21 cellular contexts compared by ENCODE assay signal in the genomic region with DNA sequence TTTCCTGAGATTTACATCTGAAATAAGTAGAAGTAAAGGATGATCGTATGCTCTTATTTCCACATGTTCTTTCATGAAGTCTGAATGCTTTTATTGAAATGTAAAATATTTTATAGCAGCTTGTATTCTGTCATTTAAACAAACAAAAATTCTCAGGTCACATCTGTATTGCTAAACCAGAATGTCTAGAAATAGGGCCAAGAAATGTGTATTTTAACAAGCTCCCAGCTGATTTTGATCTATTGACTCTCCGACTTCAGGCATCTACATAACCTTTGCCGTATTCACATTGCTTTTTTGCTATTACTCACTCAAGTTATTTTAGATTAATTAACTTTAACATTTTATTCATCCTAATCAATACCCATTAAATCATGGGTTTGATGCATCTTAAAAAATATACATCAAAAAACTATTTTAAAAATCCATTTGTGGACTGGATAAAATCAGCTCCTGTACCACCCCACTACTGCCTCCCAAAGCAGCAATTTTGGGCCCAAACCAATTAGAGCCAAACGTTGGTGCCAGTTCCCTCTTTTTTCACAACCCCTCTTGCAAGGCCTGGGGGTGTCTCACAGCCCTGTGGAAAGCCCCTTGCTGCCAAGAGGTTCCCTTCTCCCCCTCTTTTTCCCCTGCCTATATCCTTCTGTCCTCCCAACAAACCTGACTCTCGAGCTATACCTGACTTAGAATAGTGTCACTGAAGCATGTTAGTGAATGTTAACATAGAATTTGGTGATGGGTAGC. TPM values are rescaled to one million over a fixed set of nuclear protein-coding genes. Genes with fewer than 3 reads are reported as not detected.
DNase-seq lines count a peak whose midpoint lies in the region; ATAC-seq and TF ChIP-seq lines count a peak whose summit lies in the region.
"Had no signal": no experiment of that assay in that cellular context is flagged by ENCODE, and none has a peak within 500 bp of the region (broad histone marks: within the 10 kb centered on the region; RNA-seq: fewer than 3 reads in every experiment).

No MANE protein-coding gene starts in this region.

- 43 to 47% methylated on average over 5 of the region's 5 CpGs for WGBS in lower leg skin, 2 donors

- DNase-seq in T-helper 1 cell: no peak
- no peak for DNase-seq in CD8-positive, alpha-beta T cell
- DNase-seq in activated CD8-positive, alpha-beta T cell treated with anti-CD3 and anti-CD28 coated beads for 36 hours: no peak
- DNase-seq in left colon: no peak
- no peak for DNase-seq in lower leg skin (ENCODE audit: low spot score in 2 of 2)
- no peak for DNase-seq in COR-L47 (lab: John Stamatoyannopoulos, UW)
- no peak for DNase-seq in NCI-H226
- DNase-seq: 8988T, GM23248, MM.1S, NCI-H1436 treated with DMSO at 0.1 percent for 48 hours, NCI-H524, RPMI8226, SK-N-SH, trophoblast cell had no signal

- TF ChIP-seq CTCF in CD8-positive, alpha-beta T cell (IDR thresholded peaks at IDR 0.05): no peak
- TF ChIP-seq CTCF in activated CD8-positive, alpha-beta T cell treated with anti-CD3 and anti-CD28 coated beads for 36 hours (IDR thresholded peaks at IDR 0.05): no peak
- TF ChIP-seq CTCF in lower leg skin (IDR thresholded peaks at IDR 0.05): no peak

- H3K9me3 Mint-ChIP-seq in T-helper 1 cell treated with Interleukin-12 subunit alpha and Interleukin-12 subunit beta and Interleukin-4 antibody, amounts not matched to agents 30 μg/mL and 1 μg/mL, for 36 hours: peaks cover 26% of the 10 kb centered on the region
- no peaks in the 10 kb centered on the region for H3K9me3 Mint-ChIP-seq in CD8-positive, alpha-beta T cell
- H3K9me3 Mint-ChIP-seq in activated CD8-positive, alpha-beta T cell treated with anti-CD3 and anti-CD28 coated beads for 36 hours: peaks cover 2% of the 10 kb centered on the region
- H3K9me3 Mint-ChIP-seq: dendritic cell treated with granulocyte-macrophage colony-stimulating factor and Interleukin-4, amounts not matched to agents 40 ng/mL and 50 ng/mL, for 4 days; memory B cell had no signal

- no peaks in the 10 kb centered on the region for H3K36me3 ChIP-seq in CD8-positive, alpha-beta T cell (ENCODE audit: insufficient read depth, low read length)

- no peak for TF ChIP-seq POLR2A in lower leg skin (IDR thresholded peaks at IDR 0.05)

- H3K27ac ChIP-seq in CD8-positive, alpha-beta T cell (ENCODE audit: low read depth, low read length): peak overlapping the region; percentile 1
- H3K27ac ChIP-seq: GM23248 had no signal

- no peaks in the 10 kb centered on the region for H3K27me3 Mint-ChIP-seq in T-helper 1 cell treated with Interleukin-12 subunit alpha and Interleukin-12 subunit beta and Interleukin-4 antibody, amounts not matched to agents 30 μg/mL and 1 μg/mL, for 36 hours (ENCODE audit: low read depth)
- no peaks in the 10 kb centered on the region for H3K27me3 Mint-ChIP-seq in CD8-positive, alpha-beta T cell (ENCODE audit: low read depth)
- H3K27me3 Mint-ChIP-seq in activated CD8-positive, alpha-beta T cell treated with anti-CD3 and anti-CD28 coated beads for 36 hours: no peaks in the 10 kb centered on the region

- no peak for ATAC-seq in CD8-positive, alpha-beta T cell
- ATAC-seq in activated CD8-positive, alpha-beta T cell treated with anti-CD3 and anti-CD28 coated beads for 36 hours: no peak
- ATAC-seq in left colon: peak; percentile 42

- H3K36me3 Mint-ChIP-seq in T-helper 1 cell treated with Interleukin-12 subunit alpha and Interleukin-12 subunit beta and Interleukin-4 antibody, amounts not matched to agents 30 μg/mL and 1 μg/mL, for 36 hours (ENCODE audit: low read depth): peaks cover 38% of the 10 kb centered on the region
- peaks cover 2% of the 10 kb centered on the region for H3K36me3 Mint-ChIP-seq in CD8-positive, alpha-beta T cell
- H3K36me3 Mint-ChIP-seq in activated CD8-positive, alpha-beta T cell treated with anti-CD3 and anti-CD28 coated beads for 36 hours (ENCODE audit: low read depth): peaks cover 8% of the 10 kb centered on the region
- H3K36me3 Mint-ChIP-seq: memory B cell had no signal

- no peaks in the 10 kb centered on the region for H3K9me3 ChIP-seq in CD8-positive, alpha-beta T cell (ENCODE audit: low read length)
- H3K9me3 ChIP-seq: SK-N-SH had no signal

- H3K27ac Mint-ChIP-seq in T-helper 1 cell treated with Interleukin-12 subunit alpha and Interleukin-12 subunit beta and Interleukin-4 antibody, amounts not matched to agents 30 μg/mL and 1 μg/mL, for 36 hours: peak overlapping the region; percentile 90
- H3K27ac Mint-ChIP-seq in CD8-positive, alpha-beta T cell: peak overlapping the region; percentile 91
- H3K27ac Mint-ChIP-seq in activated CD8-positive, alpha-beta T cell treated with anti-CD3 and anti-CD28 coated beads for 36 hours: peak overlapping the region; percentile 91
- H3K27ac Mint-ChIP-seq: dendritic cell treated with granulocyte-macrophage colony-stimulating factor and Interleukin-4, amounts not matched to agents 40 ng/mL and 50 ng/mL, for 4 days; memory B cell had no signal

- POLR2A ChIA-PET in CD8-positive, alpha-beta T cell (lab: Charles Lee): interaction anchor here (0.6 kb wide), 1 partner anchor 1458 kb away, joined by 3 read pairs; no protein-coding TSS in a partner anchor
- POLR2A ChIA-PET in activated CD8-positive, alpha-beta T cell treated with anti-CD3 and anti-CD28 coated beads for 36 hours (lab: Charles Lee): interaction anchor here (0.5 to 1.5 kb wide), 8 partner anchors 26 to 180 kb away, joined by 3 to 6 read pairs (median 5); partner anchors contain the start of genes HAVCR2 and MED7

- CTCF ChIA-PET in CD8-positive, alpha-beta T cell (lab: Charles Lee): interaction anchor here (1.7 kb wide), 1 partner anchor 144 kb away, joined by 4 read pairs; no protein-coding TSS in a partner anchor
- CTCF ChIA-PET in activated CD8-positive, alpha-beta T cell treated with anti-CD3 and anti-CD28 coated beads for 36 hours (lab: Charles Lee): interaction anchor here (0.9 to 3.8 kb wide), 9 partner anchors 11 to 110 kb away, joined by 3 to 27 read pairs (median 4); no protein-coding TSS in a partner anchor

- no peaks in the 10 kb centered on the region for H3K27me3 ChIP-seq in CD8-positive, alpha-beta T cell (ENCODE audit: insufficient read depth, low read length)

- intact Hi-C loops in CD8-positive, alpha-beta T cell (cut with DNase I, micrococcal nuclease): no loop called here
- intact Hi-C loops in activated CD8-positive, alpha-beta T cell treated with anti-CD3 and anti-CD28 coated beads for 36 hours (cut with micrococcal nuclease): loop anchor here (2.0 kb wide), 1 partner anchor 104 kb away; no protein-coding TSS in a partner anchor
- intact Hi-C loops in left colon (cut with DNase I, micrococcal nuclease) (no loop called here), lower leg skin (cut with DNase I; ENCODE audit: low total_unique reads) (no loop called here)

- H3K4me1 Mint-ChIP-seq in T-helper 1 cell treated with Interleukin-12 subunit alpha and Interleukin-12 subunit beta and Interleukin-4 antibody, amounts not matched to agents 30 μg/mL and 1 μg/mL, for 36 hours (ENCODE audit: low read depth): peaks cover 66% of the 10 kb centered on the region
- peaks cover 45% of the 10 kb centered on the region for H3K4me1 Mint-ChIP-seq in CD8-positive, alpha-beta T cell (ENCODE audit: low read depth)
- H3K4me1 Mint-ChIP-seq in activated CD8-positive, alpha-beta T cell treated with anti-CD3 and anti-CD28 coated beads for 36 hours (ENCODE audit: low read depth): peaks cover 76% of the 10 kb centered on the region

- peaks cover 31% of the 10 kb centered on the region for H3K4me1 ChIP-seq in CD8-positive, alpha-beta T cell (ENCODE audit: insufficient read depth, low read length)

- H3K4me3 Mint-ChIP-seq in T-helper 1 cell treated with Interleukin-12 subunit alpha and Interleukin-12 subunit beta and Interleukin-4 antibody, amounts not matched to agents 30 μg/mL and 1 μg/mL, for 36 hours: peak overlapping the region; percentile 55
- peak overlapping the region; percentile 35 for H3K4me3 Mint-ChIP-seq in CD8-positive, alpha-beta T cell
- H3K4me3 Mint-ChIP-seq in activated CD8-positive, alpha-beta T cell treated with anti-CD3 and anti-CD28 coated beads for 36 hours: no peak overlapping the region
- H3K4me3 Mint-ChIP-seq: dendritic cell treated with granulocyte-macrophage colony-stimulating factor and Interleukin-4, amounts not matched to agents 40 ng/mL and 50 ng/mL, for 4 days; memory B cell had no signal

- no peak overlapping the region for H3K4me3 ChIP-seq in CD8-positive, alpha-beta T cell (ENCODE audit: low read depth, low read length)
- H3K4me3 ChIP-seq in lower leg skin (ENCODE audit: low read depth, poor library complexity, severe bottlenecking): no peak overlapping the region
- H3K4me3 ChIP-seq: GM23248 had no signal

RNA-seq across cellular contexts. Expression of gene HAVCR1, which starts 34.5 kb away (rescaled TPM):
- 1 to 10 TPM; 2.3 to 2.6 TPM for total RNA-seq in CD8-positive, alpha-beta T cell
- total RNA-seq in activated CD8-positive, alpha-beta T cell treated with anti-CD3 and anti-CD28 coated beads for 36 hours: under 1 TPM in 1 of 2 experiments, not detected in 1; 0.54 TPM
- total RNA-seq in left colon (10 to 100 TPM in 1 of 2 donors, 1 to 10 TPM in 1; 3.9 to 16.3 TPM), lower leg skin (not detected)
- total RNA-seq: bronchial epithelial cell, Daoy, fibroblast of lung, GM23248 had no signal
